Comparison of ENCODE assay signal across 10 cellular contexts in genomic region chr9:131624636-131625241, GRCh38.
A peak's percentile ranks its signal among the peaks of the same experiment; 100 is the strongest.
DNase-seq lines count a peak whose midpoint lies in the region; ATAC-seq and TF ChIP-seq lines count a peak whose summit lies in the region.
"Had no signal": no experiment of that assay in that cellular context is flagged by ENCODE, and none has a peak within 500 bp of the region (broad histone marks: within the 10 kb centered on the region; RNA-seq: fewer than 3 reads in every experiment).

No MANE protein-coding gene starts in this region.

- H3K36me3 Mint-ChIP-seq in effector memory CD8-positive, alpha-beta T cell (ENCODE audit: insufficient read depth), result peaks cover 79% of the 10 kb centered on the region

- TF ChIP-seq CTCF in neutrophil (IDR thresholded peaks at IDR 0.05) (no peak), hepatocyte (IDR thresholded peaks at IDR 0.05; ENCODE audit: poor library complexity) (no peak)

- H3K9me3 ChIP-seq in neutrophil (no peaks in the 10 kb centered on the region), hepatocyte (ENCODE audit: low read depth) (no peaks in the 10 kb centered on the region)

- H3K9me3 Mint-ChIP-seq in effector memory CD8-positive, alpha-beta T cell, result no peaks in the 10 kb centered on the region
- H3K9me3 Mint-ChIP-seq: activated CD4-positive, alpha-beta T cell treated with anti-CD3 and anti-CD28 coated beads, Interleukin-2, amount 10 ng/mL, durations not matched to agents 7 days and 5 days had no signal

- ATAC-seq in effector memory CD8-positive, alpha-beta T cell (replicated peaks), result no peak

- H3K4me3 ChIP-seq in neutrophil (ENCODE audit: low read depth in 1 of 2, low read length in 1 of 2) (no peak overlapping the region), hepatocyte (no peak overlapping the region)

- H3K36me3 ChIP-seq in neutrophil, result peaks cover 54% of the 10 kb centered on the region
- H3K36me3 ChIP-seq in hepatocyte (replicated peaks; ENCODE audit: insufficient read depth, low read depth), result no peaks in the 10 kb centered on the region

- H3K4me3 Mint-ChIP-seq in effector memory CD8-positive, alpha-beta T cell, result peak overlapping the region in 1 of 2 donors; percentile 52
- H3K4me3 Mint-ChIP-seq: activated CD4-positive, alpha-beta T cell treated with anti-CD3 and anti-CD28 coated beads, Interleukin-2, amount 10 ng/mL, durations not matched to agents 7 days and 5 days had no signal

- no peaks in the 10 kb centered on the region for H3K27me3 Mint-ChIP-seq in effector memory CD8-positive, alpha-beta T cell
- H3K27me3 Mint-ChIP-seq: activated CD4-positive, alpha-beta T cell treated with anti-CD3 and anti-CD28 coated beads, Interleukin-2, amount 10 ng/mL, durations not matched to agents 7 days and 5 days had no signal

- H3K4me1 ChIP-seq in neutrophil (ENCODE audit: control insufficient read depth in 1 of 2, insufficient read depth in 1 of 2, low read depth in 1 of 2, low read length in 1 of 2), result peaks cover 32 to 45% of the 10 kb centered on the region in 2 experiments
- no peaks in the 10 kb centered on the region for H3K4me1 ChIP-seq in hepatocyte (ENCODE audit: insufficient read depth)

- H3K27ac Mint-ChIP-seq in effector memory CD8-positive, alpha-beta T cell, result peak overlapping the region; percentile 96 to 97

- DNase-seq in DMS 273 treated with DMSO at 0.1 percent for 48 hours (lab: John Stamatoyannopoulos, UW), result peak; percentile 31
- peak; percentile 14 for DNase-seq in NCI-H2029 treated with DMSO at 0.1 percent for 48 hours (lab: John Stamatoyannopoulos, UW)
- DNase-seq in effector memory CD8-positive, alpha-beta T cell, result no peak
- DNase-seq in AML-193 (lab: John Stamatoyannopoulos, UW), result no peak
- no peak for DNase-seq in hepatocyte (ENCODE audit: low spot score)
- no peak for DNase-seq in GDM1 (lab: John Stamatoyannopoulos, UW)
- DNase-seq: activated CD4-positive, alpha-beta T cell treated with anti-CD3 and anti-CD28 coated beads, Interleukin-2, amount 10 ng/mL, durations not matched to agents 7 days and 5 days; PC-3; stimulated activated naive CD4-positive, alpha-beta T cell had no signal

- H3K27me3 ChIP-seq in neutrophil (no peaks in the 10 kb centered on the region), hepatocyte (no peaks in the 10 kb centered on the region)

- no peak overlapping the region for H2AFZ ChIP-seq in hepatocyte

- H3K4me1 Mint-ChIP-seq in effector memory CD8-positive, alpha-beta T cell (ENCODE audit: low read depth in 2 of 2), result peaks cover 48 to 56% of the 10 kb centered on the region in 2 donors

- no peaks in the 10 kb centered on the region for H4K20me1 ChIP-seq in hepatocyte (ENCODE audit: insufficient read depth, poor library complexity, severe bottlenecking)

- H3K27ac ChIP-seq in neutrophil (peak overlapping the region; percentile 83), hepatocyte (no peak overlapping the region)

- no peaks in the 10 kb centered on the region for H3K9me2 ChIP-seq in hepatocyte (replicated peaks; ENCODE audit: insufficient read depth)

- H3K79me2 ChIP-seq in hepatocyte, result no peaks in the 10 kb centered on the region

- H3K4me2 ChIP-seq in hepatocyte, result no peak overlapping the region

- 89% methylated on average over 11 of the region's 11 CpGs for WGBS in hepatocyte (ENCODE audit: low lambda C conversion rate, missing lambda C conversion rate)

Comparison
In these comparisons a context has a peak if more than half of its experiments do, and no peak if none do; other contexts are left out.
1. DNase-seq: peak in DMS 273 treated with DMSO at 0.1 percent for 48 hours (single experiment) and NCI-H2029 treated with DMSO at 0.1 percent for 48 hours (single experiment); none in effector memory CD8-positive, alpha-beta T cell (0 of 3), AML-193 (0 of 2), hepatocyte (single experiment) and GDM1 (single experiment).